In genomic region chr15:45795487-45796069, GRCh38 we compare ENCODE assay signal across 9 cellular contexts.
A peak's percentile ranks its signal among the peaks of the same experiment; 100 is the strongest.
DNase-seq lines count a peak whose midpoint lies in the region; ATAC-seq, FAIRE-seq and TF ChIP-seq lines count a peak whose summit lies in the region.
"Had no signal": no experiment of that assay in that cellular context is flagged by ENCODE, and none has a peak within 500 bp of the region (broad histone marks: within the 10 kb centered on the region; RNA-seq: fewer than 3 reads in every experiment).

No MANE protein-coding gene starts in this region.

- no peaks in the 10 kb centered on the region for H3K4me1 ChIP-seq in left ventricle myocardium inferior
- H3K4me1 ChIP-seq in testis: no peaks in the 10 kb centered on the region

- H3K9me3 ChIP-seq in left ventricle myocardium inferior (replicated peaks) (no peaks in the 10 kb centered on the region), testis (no peaks in the 10 kb centered on the region)

- H3K27ac Mint-ChIP-seq in mesothelial cell of epicardium: no peak overlapping the region
- H3K27ac Mint-ChIP-seq: stimulated activated naive B cell treated with anti-CD40 and anti-IgM and Interleukin-4, amounts not matched to agents 10 μg/mL and 1 μg/mL and 100 μg/mL, for 72 hours had no signal

- DNase-seq in AG09319 (ENCODE audit: extremely low read depth, low read depth) (no peak), GM18507 (ENCODE audit: extremely low spot score, insufficient read length, low read depth) (no peak), NCI-H1436 treated with DMSO at 0.1 percent for 48 hours (lab: John Stamatoyannopoulos, UW) (peak; percentile 56), SW480 (ENCODE audit: low spot score) (peak; percentile 60), left ventricle myocardium inferior (no peak), testis (peak; percentile 43), mesothelial cell of epicardium (ENCODE audit: low spot score in 2 of 2, unreplicated experiment in 2 of 2) (no peak)
- DNase-seq: stimulated activated naive B cell treated with anti-CD40 and anti-IgM and Interleukin-4, amounts not matched to agents 10 μg/mL and 1 μg/mL and 100 μg/mL, for 72 hours had no signal

- no peaks in the 10 kb centered on the region for H3K9me3 Mint-ChIP-seq in mesothelial cell of epicardium
- H3K9me3 Mint-ChIP-seq: stimulated activated naive B cell treated with anti-CD40 and anti-IgM and Interleukin-4, amounts not matched to agents 10 μg/mL and 1 μg/mL and 100 μg/mL, for 72 hours had no signal

- FAIRE-seq in GM18507 (lab: Jason Lieb, UNC): peak; percentile 75

- intact Hi-C loops in left ventricle myocardium inferior (cut with micrococcal nuclease): no loop called here
- intact Hi-C loops in testis (cut with DNase I; ENCODE audit: low total_unique reads): no loop called here

- peaks cover 9% of the 10 kb centered on the region for H3K4me1 Mint-ChIP-seq in mesothelial cell of epicardium

- H3K27me3 Mint-ChIP-seq in mesothelial cell of epicardium (ENCODE audit: low read depth): peaks cover 29% of the 10 kb centered on the region

- no peaks in the 10 kb centered on the region for H3K36me3 Mint-ChIP-seq in mesothelial cell of epicardium
- H3K36me3 Mint-ChIP-seq: stimulated activated naive B cell treated with anti-CD40 and anti-IgM and Interleukin-4, amounts not matched to agents 10 μg/mL and 1 μg/mL and 100 μg/mL, for 72 hours had no signal

- no peak overlapping the region for H3K4me3 Mint-ChIP-seq in mesothelial cell of epicardium
- H3K4me3 Mint-ChIP-seq: stimulated activated naive B cell treated with anti-CD40 and anti-IgM and Interleukin-4, amounts not matched to agents 10 μg/mL and 1 μg/mL and 100 μg/mL, for 72 hours had no signal

- peak; percentile 45 for TF ChIP-seq CTCF in AG09319 (IDR thresholded peaks at IDR 0.05; ENCODE audit: low read depth, low read length)
- peak; percentile 70 for TF ChIP-seq CTCF in left ventricle myocardium inferior (IDR thresholded peaks at IDR 0.05; ENCODE audit: borderline replicate concordance)
- TF ChIP-seq CTCF in testis (IDR thresholded peaks at IDR 0.05): peak in 2 of 3 experiments; percentile 45 to 48
- no peak for TF ChIP-seq CTCF in mesothelial cell of epicardium (IDR thresholded peaks at IDR 0.05; ENCODE audit: unreplicated experiment)

- H3K4me3 ChIP-seq in left ventricle myocardium inferior: no peak overlapping the region
- H3K4me3 ChIP-seq in testis: no peak overlapping the region

- H3K36me3 ChIP-seq in left ventricle myocardium inferior (no peaks in the 10 kb centered on the region), testis (ENCODE audit: low read depth, missing control alignments) (no peaks in the 10 kb centered on the region)

- 36 to 38% methylated on average over 3 of the region's 3 CpGs for WGBS in testis, 2 donors

- H3K27me3 ChIP-seq in left ventricle myocardium inferior (ENCODE audit: low read depth) (peaks cover 34% of the 10 kb centered on the region), testis (no peaks in the 10 kb centered on the region)

- TF ChIP-seq POLR2A in testis (IDR thresholded peaks at IDR 0.05): no peak

- ATAC-seq in GM21381 (IDR thresholded peaks at IDR 0.05; ENCODE audit: unreplicated experiment): no peak

- no peak overlapping the region for H3K27ac ChIP-seq in left ventricle myocardium inferior (replicated peaks)
- no peak overlapping the region for H3K27ac ChIP-seq in testis

Comparison
In these comparisons a context has a peak if more than half of its experiments do, and no peak if none do; other contexts are left out.
1. DNase-seq: peak in NCI-H1436 treated with DMSO at 0.1 percent for 48 hours (single experiment), SW480 (single experiment) and testis (single experiment); none in AG09319 (single experiment), GM18507 (single experiment), left ventricle myocardium inferior (single experiment) and mesothelial cell of epicardium (0 of 2).